Comparison of ENCODE assay signal across 1 cellular context in genomic region chr4:106659386-106659785, GRCh38.
A peak's percentile ranks its signal among the peaks of the same experiment; 100 is the strongest.
TF ChIP-seq lines count a peak whose summit lies in the region.

No MANE protein-coding gene starts in this region.

TF ChIP-seq in H1, 55 proteins besides CTCF, POLR2A, EP300 and RAD21 (continued from another document):
- no peak for TF ChIP-seq CHD7 (IDR thresholded peaks at IDR 0.05; ENCODE audit: insufficient replicate concordance, low read length)
- no peak for TF ChIP-seq KDM4A (IDR thresholded peaks at IDR 0.05; ENCODE audit: low read depth, low read length, severe bottlenecking)
- TF ChIP-seq BRCA1 (IDR thresholded peaks at IDR 0.05; ENCODE audit: low read depth, low read length) = no peak
- no peak for TF ChIP-seq NRF1 (IDR thresholded peaks at IDR 0.05; ENCODE audit: low read depth, low read length)
- TF ChIP-seq CEBPB (IDR thresholded peaks at IDR 0.05; ENCODE audit: low read depth, low read length) = peak; percentile 19; the same call in 1 of the 2 replicates
